In the genomic region with DNA sequence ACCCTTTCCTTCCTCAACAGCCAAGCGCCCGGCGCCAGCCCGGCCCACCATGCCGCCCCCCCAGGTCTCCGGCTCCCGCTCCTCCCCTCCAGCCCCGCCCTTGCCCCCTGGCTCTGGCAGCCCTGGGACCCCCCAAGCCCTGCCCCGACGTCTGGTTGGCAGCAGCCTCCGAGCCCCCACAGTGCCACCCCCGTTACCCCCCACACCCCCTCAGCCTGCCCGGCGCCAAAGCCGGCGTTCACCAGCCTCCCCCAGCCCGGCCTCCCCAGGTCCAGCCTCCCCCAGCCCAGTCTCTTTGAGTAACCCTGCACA, we compare ENCODE assay signal across 24 cellular contexts. TPM values are rescaled to one million over a fixed set of nuclear protein-coding genes. Genes with fewer than 3 reads are reported as not detected.
"Had no signal": no experiment of that assay in that cellular context is flagged by ENCODE, and none has a peak within 500 bp of the region (broad histone marks: within the 10 kb centered on the region; RNA-seq: fewer than 3 reads in every experiment).

No MANE protein-coding gene starts in this region.

- DNase-seq: head of caudate nucleus; hypothalamus; immature natural killer cell; kidney; mesendoderm; naive thymus-derived CD4-positive, alpha-beta T cell; occipital lobe; stimulated activated CD4-positive, alpha-beta T cell treated with anti-CD3 and anti-CD28 coated beads, Interleukin-12 subunit alpha, Interleukin-12 subunit beta, amount 100 ng/mL, for 4 hours; stimulated activated CD4-positive, alpha-beta T cell treated with anti-CD3 and anti-CD28 coated beads, Interleukin-15, amount 100 ng/mL, for 24 hours; stimulated activated CD4-positive, alpha-beta T cell treated with anti-CD3 and anti-CD28 coated beads, Interleukin-2, amount 100 ng/mL, for 24 hours; stimulated activated CD4-positive, alpha-beta T cell treated with anti-CD3 and anti-CD28 coated beads, Interleukin-4, amount 100 ng/mL, for 1 hour; stimulated activated naive B cell treated with anti-CD40 and anti-IgM and Interleukin-4, amounts not matched to agents 10 μg/mL and 1 μg/mL and 100 μg/mL, for 72 hours; stimulated activated naive CD8-positive, alpha-beta T cell treated with anti-CD3 and anti-CD28 coated beads, Interleukin-15, Interleukin-2, amounts not matched to agents 100 U/mL and 50 U/mL, for 24 hours; substantia nigra; thyroid gland; uterus had no signal

- H3K27ac ChIP-seq: ovary, right lobe of liver, thyroid gland, uterus had no signal

- H3K9me3 ChIP-seq: neutrophil, ovary, right atrium auricular region, right lobe of liver, thyroid gland, uterus had no signal

- H3K36me3 ChIP-seq: ovary, right atrium auricular region, right lobe of liver, thyroid gland, uterus had no signal

- ATAC-seq: naive thymus-derived CD4-positive, alpha-beta T cell; natural killer cell treated with Interleukin-12 subunit alpha and Interleukin-12 subunit beta and Interleukin-15 and Interleukin-18, amount 100 ng/mL, for 72 hours; right lobe of liver; stimulated activated naive B cell treated with anti-CD40 and anti-IgM and Interleukin-4, amounts not matched to agents 10 μg/mL and 1 μg/mL and 100 μg/mL, for 72 hours; stimulated activated naive CD8-positive, alpha-beta T cell treated with anti-CD3 and anti-CD28 coated beads, Interleukin-15, Interleukin-2, amounts not matched to agents 100 U/mL and 50 U/mL, for 24 hours had no signal

- H3K4me3 ChIP-seq: lung, ovary, right atrium auricular region, right lobe of liver, thyroid gland, uterus had no signal

- H3K27me3 ChIP-seq: neutrophil, ovary, right atrium auricular region, right lobe of liver, thyroid gland, uterus had no signal

RNA-seq across cellular contexts. Expression of a gene that starts 15.7 kb away (rescaled TPM):
- total RNA-seq: myocyte had no signal

RNA-seq across cellular contexts. Expression of a gene that starts 20.2 kb away (rescaled TPM):
- polyA plus RNA-seq: neural cell had no signal
